In genomic region chr12:59408431-59408830, GRCh38 we compare ENCODE assay signal across 18 cellular contexts.
A peak's percentile ranks its signal among the peaks of the same experiment; 100 is the strongest.
DNase-seq lines count a peak whose midpoint lies in the region; TF ChIP-seq lines count a peak whose summit lies in the region.
"Had no signal": no experiment of that assay in that cellular context is flagged by ENCODE, and none has a peak within 500 bp of the region (broad histone marks: within the 10 kb centered on the region; RNA-seq: fewer than 3 reads in every experiment).

No MANE protein-coding gene starts in this region.

- H3K4me2 ChIP-seq in mammary epithelial cell (ENCODE audit: insufficient read depth, low read depth, low read length): no peak overlapping the region

- no peaks in the 10 kb centered on the region for H3K27me3 ChIP-seq in mammary epithelial cell (ENCODE audit: insufficient read depth, low read length)
- no peaks in the 10 kb centered on the region for H3K27me3 ChIP-seq in HAP-1 (ENCODE audit: low read depth)
- H3K27me3 ChIP-seq: right lobe of liver had no signal

- H3K4me1 ChIP-seq in mammary epithelial cell (ENCODE audit: insufficient read depth, low read length) (peaks cover 4% of the 10 kb centered on the region), HAP-1 (no peaks in the 10 kb centered on the region)

- H3K79me2 ChIP-seq in mammary epithelial cell (ENCODE audit: insufficient read depth, low read length): no peaks in the 10 kb centered on the region

- dilution Hi-C loops in mammary epithelial cell (cut with HindIII; ENCODE audit: low sequenced_read_pairs): no loop called here

- no peak overlapping the region for H2AFZ ChIP-seq in mammary epithelial cell (ENCODE audit: low read depth, low read length)

- no peaks in the 10 kb centered on the region for H4K20me1 ChIP-seq in mammary epithelial cell (ENCODE audit: insufficient read depth, low read length)

- H3K4me3 ChIP-seq in mammary epithelial cell (replicated peaks in 1 of 3; ENCODE audit: insufficient read depth in 1 of 3, low read depth in 2 of 3, low read length in 3 of 3) (no peak overlapping the region), HAP-1 (no peak overlapping the region)
- H3K4me3 ChIP-seq: K562, right lobe of liver had no signal

- no peaks in the 10 kb centered on the region for H3K9me3 ChIP-seq in mammary epithelial cell (replicated peaks; ENCODE audit: insufficient read depth, low read length)
- H3K9me3 ChIP-seq in HAP-1: no peaks in the 10 kb centered on the region
- H3K9me3 ChIP-seq: right lobe of liver had no signal

- no peak overlapping the region for H3K9ac ChIP-seq in mammary epithelial cell (ENCODE audit: insufficient read depth, low read length)

- H3K36me3 ChIP-seq in mammary epithelial cell (ENCODE audit: insufficient read depth, low read length) (no peaks in the 10 kb centered on the region), HAP-1 (replicated peaks) (no peaks in the 10 kb centered on the region)
- H3K36me3 ChIP-seq: right lobe of liver had no signal

- in situ Hi-C loops in mammary epithelial cell (cut with MboI; ENCODE audit: low sequenced_read_pairs in 2 of 2): loop anchor here in 1 of 2 donors (25.0 kb wide), 1 partner anchor 404 kb away; no protein-coding TSS in a partner anchor
- in situ Hi-C loops in HAP-1 (cut with MboI; ENCODE audit: low sequenced_read_pairs): no loop called here

- no TSS peak for BruUV-seq in mammary epithelial cell (replicated peaks; lab: Mats Ljungman, UMichigan)

- CTCF ChIA-PET in mammary epithelial cell (lab: Charles Lee; ENCODE audit: low non-redundant PET): interaction anchor here (0.5 kb wide), 1 partner anchor 15 kb away, joined by 5 read pairs; no protein-coding TSS in a partner anchor

- TF ChIP-seq CTCF in mammary epithelial cell (conservative IDR thresholded peaks at IDR 0.05 in 1 of 2, IDR thresholded peaks at IDR 0.05 in 1 of 2; ENCODE audit: extremely low read depth in 1 of 2, insufficient read depth in 1 of 2, low read depth in 1 of 2, low read length in 2 of 2): no peak

- intact Hi-C loops in mammary epithelial cell (cut with micrococcal nuclease): loop anchor here (10.0 kb wide), 1 partner anchor 294 kb away; no protein-coding TSS in a partner anchor

- DNase-seq in GM03348 (ENCODE audit: low spot score): peak; percentile 3
- peak; percentile 83 for DNase-seq in M059J (ENCODE audit: low read depth)
- peak; percentile 51 for DNase-seq in mammary epithelial cell
- DNase-seq in myocyte (ENCODE audit: low read depth): peak; percentile 3
- no peak for DNase-seq in NCI-H146 treated with DMSO at 0.1 percent for 48 hours (lab: John Stamatoyannopoulos, UW; ENCODE audit: unreplicated experiment)
- DNase-seq in HAP-1 (ENCODE audit: low spot score in 2 of 2): no peak
- DNase-seq in nucleus accumbens (lab: John Stamatoyannopoulos, UW): no peak
- no peak for DNase-seq in SW480 (ENCODE audit: low spot score)
- DNase-seq: activated CD4-positive, alpha-beta T cell treated with anti-CD3 and anti-CD28 coated beads, Interleukin-2, amount 50 U/mL, for 4 hours; COR-L47; effector CD8-positive, alpha-beta T cell; erythroblast; NCI-H1417 treated with DMSO at 0.1 percent for 48 hours; NCI-H774; right lobe of liver; stimulated activated CD4-positive, alpha-beta T cell treated with anti-CD3 and anti-CD28 coated beads, Interleukin-12 subunit alpha, Interleukin-12 subunit beta, amount 100 ng/mL, for 4 hours; stimulated activated CD4-positive, alpha-beta T cell treated with anti-CD3 and anti-CD28 coated beads, Interleukin-4, amount 100 ng/mL, for 1 hour had no signal

- no peak overlapping the region for H3K27ac ChIP-seq in mammary epithelial cell (ENCODE audit: insufficient read depth, low read depth, low read length)
- H3K27ac ChIP-seq: right lobe of liver had no signal

- 0% methylated on average over 1 of the region's 1 CpG for WGBS in mammary epithelial cell (ENCODE audit: low coverage, missing lambda C conversion rate)

Comparison
In these comparisons a context has a peak if more than half of its experiments do, and no peak if none do; other contexts are left out.
1. DNase-seq: peak in GM03348 (single experiment), M059J (single experiment), mammary epithelial cell (single experiment) and myocyte (single experiment); none in NCI-H146 treated with DMSO at 0.1 percent for 48 hours (single experiment), HAP-1 (0 of 2), nucleus accumbens (0 of 56) and SW480 (single experiment).